9 cellular contexts compared by ENCODE assay signal in the genomic region with DNA sequence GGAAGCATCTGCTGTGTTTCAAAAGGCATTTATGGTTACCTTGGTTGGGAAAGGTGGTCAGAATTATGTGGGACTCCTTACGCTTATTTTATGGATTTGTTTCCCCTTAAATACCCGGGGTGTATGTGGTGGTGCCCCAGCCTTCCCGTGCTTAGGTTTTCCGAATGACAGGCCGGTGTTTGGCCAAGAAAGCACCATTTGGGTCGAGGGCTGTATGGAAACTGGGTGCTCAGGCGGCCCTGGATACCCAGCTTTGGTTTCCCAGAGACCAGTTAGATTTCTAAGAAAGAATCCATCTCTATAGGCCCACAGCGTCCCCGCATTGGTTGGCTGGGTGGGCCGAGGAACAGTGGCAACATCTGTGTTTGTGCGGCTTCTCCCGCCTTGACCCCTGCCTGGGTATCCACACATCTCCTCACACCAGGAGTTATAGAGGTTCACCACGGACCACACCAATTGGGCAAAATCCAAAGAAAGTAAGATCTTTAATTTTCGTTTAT. TPM values are rescaled to one million over a fixed set of nuclear protein-coding genes. Genes with fewer than 3 reads are reported as not detected.
DNase-seq lines count a peak whose midpoint lies in the region; ATAC-seq, FAIRE-seq and TF ChIP-seq lines count a peak whose summit lies in the region.
"Had no signal": no experiment of that assay in that cellular context is flagged by ENCODE, and none has a peak within 500 bp of the region (broad histone marks: within the 10 kb centered on the region; RNA-seq: fewer than 3 reads in every experiment).

No MANE protein-coding gene starts in this region.

- H3K9ac ChIP-seq in kidney (ENCODE audit: low read length in 2 of 2), result peak overlapping the region in 1 of 2 donors; percentile 42

- H3K4me1 ChIP-seq in kidney (ENCODE audit: control insufficient read depth in 1 of 2, insufficient read depth in 1 of 2, low read depth in 1 of 2, low read length in 2 of 2) (peaks cover 4 to 7% of the 10 kb centered on the region in 2 donors), stomach (peaks cover 0 to 52% (median 47%) of the 10 kb centered on the region in 4 donors)

- no peak overlapping the region for H3K27ac ChIP-seq in kidney (ENCODE audit: low read depth in 2 of 2, low read length in 2 of 2)
- peak overlapping the region; percentile 88 to 97 (median 92) for H3K27ac ChIP-seq in stomach

- DNase-seq in DMS 273 (lab: John Stamatoyannopoulos, UW; ENCODE audit: unreplicated experiment), result peak; percentile 56
- DNase-seq in DMS 273 treated with DMSO at 0.1 percent for 48 hours (lab: John Stamatoyannopoulos, UW), result no peak
- no peak for DNase-seq in astrocyte of the spinal cord (ENCODE audit: low read depth, low spot score)
- no peak for DNase-seq in kidney
- DNase-seq in stomach, result no peak
- no peak for DNase-seq in posterior vena cava (ENCODE audit: low spot score)

- no peak for TF ChIP-seq CTCF in astrocyte of the spinal cord (IDR thresholded peaks at IDR 0.05; ENCODE audit: low read depth, low read length)
- TF ChIP-seq CTCF in kidney (IDR thresholded peaks at IDR 0.05; ENCODE audit: borderline replicate concordance, extremely low read depth, insufficient read depth), result no peak
- no peak for TF ChIP-seq CTCF in stomach (IDR thresholded peaks at IDR 0.05)

- no peak for FAIRE-seq in kidney (lab: Jason Lieb, UNC)
- FAIRE-seq: A204.1 had no signal

- H3K36me3 ChIP-seq in kidney (ENCODE audit: control insufficient read depth in 1 of 2, insufficient read depth in 2 of 2, low read length in 2 of 2) (no peaks in the 10 kb centered on the region), stomach (no peaks in the 10 kb centered on the region)

- H3K4me3 ChIP-seq in astrocyte of the spinal cord (ENCODE audit: low read depth, low read length) (peak overlapping the region; percentile 75), kidney (ENCODE audit: low read length in 2 of 2) (peak overlapping the region; percentile 68 to 79), stomach (peak overlapping the region; percentile 66 to 84 (median 76))

- TF ChIP-seq EP300 in stomach (IDR thresholded peaks at IDR 0.05), result no peak

- H3K9me3 ChIP-seq in kidney (ENCODE audit: control insufficient read depth in 1 of 2, low read length in 2 of 2), result no peaks in the 10 kb centered on the region
- no peaks in the 10 kb centered on the region for H3K9me3 ChIP-seq in stomach

- WGBS in stomach, 5 donors, result 22 to 67% (median 31%) methylated on average over 12 to 14 of the region's 14 CpGs

- ATAC-seq in GM21390 (IDR thresholded peaks at IDR 0.05; ENCODE audit: unreplicated experiment) (no peak), HG02884 (IDR thresholded peaks at IDR 0.05; ENCODE audit: unreplicated experiment) (no peak)

- TF ChIP-seq POLR2A in stomach (IDR thresholded peaks at IDR 0.05), result no peak

- peaks cover 0 to 16% (median 5%) of the 10 kb centered on the region in 3 donors for H3K27me3 ChIP-seq in stomach

- in situ Hi-C loops in astrocyte of the spinal cord (cut with HindIII; ENCODE audit: low sequenced_read_pairs), result no loop called here

- intact Hi-C loops in kidney (cut with DNase I), result no loop called here
- intact Hi-C loops in stomach (cut with DNase I; ENCODE audit: low total_unique reads), result no loop called here
- intact Hi-C loops in posterior vena cava (cut with DNase I), result loop anchor here in 1 of 2 donors (10.0 kb wide), 1 partner anchor 48 kb away; no protein-coding TSS in a partner anchor

RNA-seq across cellular contexts. Expression of gene ARHGEF28, which starts 0.9 kb away (rescaled TPM):
- 66.3 TPM for total RNA-seq in kidney
- 21.9 TPM for polyA plus RNA-seq in kidney (ENCODE audit: insufficient read depth, low read depth, low replicate concordance)
- total RNA-seq in stomach, result 100 to 1,000 TPM in 3 of 5 donors, 10 to 100 TPM in 2; 25.8 to 156 (median 111) TPM
- polyA plus RNA-seq in stomach, result 10 to 100 TPM; 13.9 to 16.2 (median 13.9) TPM
- total RNA-seq in posterior vena cava, result 10 to 100 TPM; 12.7 to 13.0 TPM

Comparison
In these comparisons a context has a peak if more than half of its experiments do, and no peak if none do; other contexts are left out.
1. H3K27ac ChIP-seq: peak in stomach (5 of 5); none in kidney (0 of 2).
2. Peak in every context shown above with its lines, with median percentiles within 50 percentile points of each other: H3K4me3 ChIP-seq.